ENCODE assay signal across 9 cellular contexts in genomic region chr4:139692300-139693012, GRCh38. TPM values are rescaled to one million over a fixed set of nuclear protein-coding genes. Genes with fewer than 3 reads are reported as not detected.
DNase-seq lines count a peak whose midpoint lies in the region; ATAC-seq and TF ChIP-seq lines count a peak whose summit lies in the region.
"Had no signal": no experiment of that assay in that cellular context is flagged by ENCODE, and none has a peak within 500 bp of the region (broad histone marks: within the 10 kb centered on the region; RNA-seq: fewer than 3 reads in every experiment).

No MANE protein-coding gene starts in this region.

- no peaks in the 10 kb centered on the region for H3K27me3 Mint-ChIP-seq in Calu3 (ENCODE audit: unreplicated experiment)

- peak overlapping the region; percentile 42 to 66 (median 59) for H3K27ac ChIP-seq in right lobe of liver
- H3K27ac ChIP-seq: SJSA1 had no signal

- 9% methylated on average over 3 of the region's 4 CpGs for WGBS in right lobe of liver (ENCODE audit: insufficient coverage, low coverage, low lambda C conversion rate, missing lambda C conversion rate)

- no peak overlapping the region for H3K27ac Mint-ChIP-seq in Calu3 (ENCODE audit: unreplicated experiment)

- H3K4me3 ChIP-seq in astrocyte of the cerebellum (ENCODE audit: low read depth, low read length) (no peak overlapping the region), right lobe of liver (peak overlapping the region in 2 of 3 donors; percentile 7 to 23)
- H3K4me3 ChIP-seq: SJSA1 had no signal

- CTCF ChIA-PET in Calu3 (lab: Charles Lee) = no interaction called here

- no peaks in the 10 kb centered on the region for H3K27me3 ChIP-seq in right lobe of liver
- H3K27me3 ChIP-seq: SJSA1 had no signal

- H3K4me1 ChIP-seq in right lobe of liver = peaks cover 0 to 61% (median 28%) of the 10 kb centered on the region in 4 donors

- no peak for TF ChIP-seq POLR2A in right lobe of liver (IDR thresholded peaks at IDR 0.05)

- H3K4me1 Mint-ChIP-seq in Calu3 (ENCODE audit: low read depth, unreplicated experiment) = no peaks in the 10 kb centered on the region

- ATAC-seq in right lobe of liver = peak; percentile 72 to 86 (median 82)
- no peak for ATAC-seq in GM18498 (IDR thresholded peaks at IDR 0.05; ENCODE audit: unreplicated experiment)
- ATAC-seq in HG02938 (IDR thresholded peaks at IDR 0.05; ENCODE audit: unreplicated experiment) = no peak

- H3K4me3 Mint-ChIP-seq in Calu3 (ENCODE audit: low read depth, unreplicated experiment) = no peak overlapping the region

- TF ChIP-seq CTCF in Calu3 (IDR thresholded peaks at IDR 0.05; ENCODE audit: unreplicated experiment) (no peak), astrocyte of the cerebellum (IDR thresholded peaks at IDR 0.05; ENCODE audit: low read depth, low read length, missing control alignments) (peak; percentile 20), right lobe of liver (IDR thresholded peaks at IDR 0.05) (peak in 2 of 4 donors; percentile 8 to 18)

- peaks cover 4% of the 10 kb centered on the region for H3K9me3 Mint-ChIP-seq in Calu3 (ENCODE audit: low read depth, unreplicated experiment)

- intact Hi-C loops in Calu3 (cut with micrococcal nuclease; ENCODE audit: unreplicated experiment) (no loop called here), right lobe of liver (cut with DNase I) (no loop called here)

- BruUV-seq in Calu3 (replicated peaks; lab: Mats Ljungman, UMichigan) = no TSS peak

- peak; percentile 2 for DNase-seq in Calu3
- DNase-seq in HT1080 (ENCODE audit: low read depth) = peak; percentile 30
- DNase-seq in astrocyte of the cerebellum (ENCODE audit: low read depth) = no peak
- DNase-seq in right lobe of liver = peak in 1 of 3 donors; percentile 64
- no peak for DNase-seq in ecto neural progenitor cell (ENCODE audit: low spot score)
- DNase-seq in stimulated activated CD4-positive, alpha-beta T cell treated with anti-CD3 and anti-CD28 coated beads, Interleukin-15, amount 100 ng/mL, for 24 hours = no peak

- no peaks in the 10 kb centered on the region for H3K36me3 Mint-ChIP-seq in Calu3 (ENCODE audit: insufficient read depth, unreplicated experiment)

- H3K9me3 ChIP-seq in right lobe of liver = no peaks in the 10 kb centered on the region
- H3K9me3 ChIP-seq: SJSA1 had no signal

- H3K36me3 ChIP-seq in right lobe of liver = peaks cover 0 to 17% (median 2%) of the 10 kb centered on the region in 4 donors

- in situ Hi-C loops in astrocyte of the cerebellum (cut with HindIII; ENCODE audit: low sequenced_read_pairs) = no loop called here

RNA-seq across cellular contexts. Expression of gene MGST2, which starts 26.8 kb away (rescaled TPM):
- total RNA-seq in Calu3 (2022) (31.9 and 33.7 TPM in 2 replicates), right lobe of liver (100 to 1,000 TPM; 105 to 125 (median 114) TPM)
- total RNA-seq in HT1080 (2014; rRNA removed; shearing (Covaris generic)) = 0.68 TPM in 1 of 2 replicates, not detected in the other
- polyA plus RNA-seq in HT1080 (2015; cell fraction: cytosol; rRNA removed) = 0.49 and 1.1 TPM in 2 replicates
- polyA plus RNA-seq in HT1080 (2015; cell fraction: nucleus; rRNA removed) = not detected in 2 replicates

Comparison
In these comparisons a context has a peak if more than half of its experiments do, and no peak if none do; other contexts are left out.
1. DNase-seq: peak in Calu3 (single experiment) and HT1080 (single experiment); none in astrocyte of the cerebellum (single experiment), ecto neural progenitor cell (single experiment) and stimulated activated CD4-positive, alpha-beta T cell treated with anti-CD3 and anti-CD28 coated beads, Interleukin-15, amount 100 ng/mL, for 24 hours (single experiment).
2. ATAC-seq: peak in right lobe of liver (4 of 4); none in GM18498 (single experiment) and HG02938 (single experiment).
3. RNA of gene MGST2, which starts 26.8 kb away (total RNA-seq): 105 to 125 TPM in right lobe of liver and 31.9 to 33.7 TPM in Calu3; 0.68 TPM in HT1080; every median in the first group is over 10 times any median in the second.